16 cellular contexts compared by ENCODE assay signal in the genomic region with DNA sequence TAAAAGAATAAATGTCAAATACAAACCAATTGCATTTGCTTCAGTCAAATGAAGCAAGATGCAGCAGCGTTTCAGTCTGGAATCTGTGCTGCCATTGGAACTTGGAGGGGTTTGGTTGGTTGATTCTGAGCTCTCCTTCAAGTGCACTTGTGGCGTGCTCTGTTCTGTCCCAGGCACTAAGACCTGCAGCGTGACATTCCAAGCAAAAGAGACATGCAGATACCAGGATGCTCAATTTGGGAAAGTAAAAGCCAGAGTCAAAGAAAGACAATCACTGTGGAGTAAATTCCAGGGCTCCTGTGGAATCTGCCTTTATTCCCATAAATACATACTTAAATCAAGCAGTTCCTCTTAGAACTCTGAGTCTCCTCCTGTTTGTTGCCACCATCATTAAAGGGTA.
"Had no signal": no experiment of that assay in that cellular context is flagged by ENCODE, and none has a peak within 500 bp of the region (broad histone marks: within the 10 kb centered on the region; RNA-seq: fewer than 3 reads in every experiment).

No MANE protein-coding gene starts in this region.

- H3K9me3 Mint-ChIP-seq: activated B cell treated with CpG ODN at 0.5 μM for 24 hours; activated naive CD8-positive, alpha-beta T cell treated with anti-CD3 and anti-CD28 coated beads for 36 hours; stimulated activated memory B cell treated with anti-CD40 and anti-IgM and Interleukin-4, amounts not matched to agents 10 μg/mL and 1 μg/mL and 100 μg/mL, for 72 hours had no signal

- DNase-seq: activated B cell treated with CpG ODN at 0.5 μM for 24 hours; activated CD4-positive, alpha-beta T cell treated with anti-CD3 and anti-CD28 coated beads for 48 hours; activated CD8-positive, alpha-beta memory T cell treated with anti-CD3 and anti-CD28 coated beads, Interleukin-2, amount 50 U/mL, for 48 hours; activated CD8-positive, alpha-beta T cell treated with anti-CD3 and anti-CD28 coated beads, Interleukin-2, amount 10 ng/mL, durations not matched to agents 7 days and 5 days; activated naive CD8-positive, alpha-beta T cell treated with anti-CD3 and anti-CD28 coated beads for 36 hours; cerebellar nuclear complex; dermis blood vessel endothelial cell; erythroblast; left ventricle myocardium superior; posterior cingulate gyrus; retina; stimulated activated CD4-positive, alpha-beta T cell treated with anti-CD3 and anti-CD28 coated beads, Interleukin-2, amount 100 ng/mL, for 48 hours; tibial artery had no signal

- H3K36me3 Mint-ChIP-seq: activated naive CD8-positive, alpha-beta T cell treated with anti-CD3 and anti-CD28 coated beads for 36 hours; stimulated activated memory B cell treated with anti-CD40 and anti-IgM and Interleukin-4, amounts not matched to agents 10 μg/mL and 1 μg/mL and 100 μg/mL, for 72 hours had no signal

- H3K27me3 ChIP-seq: gastroesophageal sphincter, tibial artery had no signal

- H3K27ac ChIP-seq: gastroesophageal sphincter, tibial artery had no signal

- H3K36me3 ChIP-seq: gastroesophageal sphincter, tibial artery had no signal

- H3K4me3 ChIP-seq: gastroesophageal sphincter, tibial artery had no signal

- H3K27me3 Mint-ChIP-seq: stimulated activated memory B cell treated with anti-CD40 and anti-IgM and Interleukin-4, amounts not matched to agents 10 μg/mL and 1 μg/mL and 100 μg/mL, for 72 hours had no signal

- H3K4me1 ChIP-seq: gastroesophageal sphincter, tibial artery had no signal

- ATAC-seq: activated CD8-positive, alpha-beta T cell treated with anti-CD3 and anti-CD28 coated beads, Interleukin-2, amount 10 ng/mL, durations not matched to agents 7 days and 5 days; gastroesophageal sphincter; left ventricle myocardium superior; stimulated activated memory B cell treated with anti-CD40 and anti-IgM and Interleukin-4, amounts not matched to agents 10 μg/mL and 1 μg/mL and 100 μg/mL, for 72 hours had no signal

- H3K9me3 ChIP-seq: gastroesophageal sphincter, tibial artery had no signal

- H3K4me3 Mint-ChIP-seq: activated B cell treated with CpG ODN at 0.5 μM for 24 hours; activated CD8-positive, alpha-beta T cell treated with anti-CD3 and anti-CD28 coated beads, Interleukin-2, amount 10 ng/mL, durations not matched to agents 7 days and 5 days; activated naive CD8-positive, alpha-beta T cell treated with anti-CD3 and anti-CD28 coated beads for 36 hours; neural crest cell; stimulated activated memory B cell treated with anti-CD40 and anti-IgM and Interleukin-4, amounts not matched to agents 10 μg/mL and 1 μg/mL and 100 μg/mL, for 72 hours had no signal

- H3K27ac Mint-ChIP-seq: activated B cell treated with CpG ODN at 0.5 μM for 24 hours; activated naive CD8-positive, alpha-beta T cell treated with anti-CD3 and anti-CD28 coated beads for 36 hours; stimulated activated memory B cell treated with anti-CD40 and anti-IgM and Interleukin-4, amounts not matched to agents 10 μg/mL and 1 μg/mL and 100 μg/mL, for 72 hours had no signal
